Comparison of ENCODE assay signal across 8 cellular contexts in genomic region chr9:137445275-137445807, GRCh38. TPM values are rescaled to one million over a fixed set of nuclear protein-coding genes. Genes with fewer than 3 reads are reported as not detected.
DNase-seq lines count a peak whose midpoint lies in the region; ATAC-seq and TF ChIP-seq lines count a peak whose summit lies in the region.

No MANE protein-coding gene starts in this region.

- peak; percentile 64 for ATAC-seq in RWPE2 (ENCODE audit: low read depth)
- peak; percentile 84 for ATAC-seq in foreskin keratinocyte

- H3K27me3 Mint-ChIP-seq in activated T-helper 2 cell treated with anti-CD3 and anti-CD28 coated beads, Interferon-gamma antibody, Interleukin-2, Interleukin-4, amounts not matched to agents 10 μg/mL and 5 μg/mL and 100 μg/mL, durations not matched to agents 14 hours and 24 hours and 36 hours (ENCODE audit: low read depth): peaks cover 11% of the 10 kb centered on the region

- H3K27ac ChIP-seq in RWPE2 (ENCODE audit: poor library complexity, severe bottlenecking): no peak overlapping the region
- no peak overlapping the region for H3K27ac ChIP-seq in foreskin keratinocyte
- H3K27ac ChIP-seq in parathyroid adenoma: no peak overlapping the region
- H3K27ac ChIP-seq in transverse colon: no peak overlapping the region

- peak; percentile 77 for TF ChIP-seq RAD21 in Ishikawa (IDR thresholded peaks at IDR 0.05; ENCODE audit: low read depth)

- TF ChIP-seq EP300 in Ishikawa (IDR thresholded peaks at IDR 0.05; ENCODE audit: borderline replicate concordance): no peak
- no peak for TF ChIP-seq EP300 in transverse colon (IDR thresholded peaks at IDR 0.05; ENCODE audit: low read depth)

- no peak overlapping the region for H3K4me3 Mint-ChIP-seq in activated T-helper 2 cell treated with anti-CD3 and anti-CD28 coated beads, Interferon-gamma antibody, Interleukin-2, Interleukin-4, amounts not matched to agents 10 μg/mL and 5 μg/mL and 100 μg/mL, durations not matched to agents 14 hours and 24 hours and 36 hours (ENCODE audit: low read depth)

- no peaks in the 10 kb centered on the region for H3K79me2 ChIP-seq in parathyroid adenoma

- H2AFZ ChIP-seq in parathyroid adenoma: no peak overlapping the region

- no peaks in the 10 kb centered on the region for H3K36me3 ChIP-seq in RWPE2 (ENCODE audit: low read depth)
- no peaks in the 10 kb centered on the region for H3K36me3 ChIP-seq in parathyroid adenoma (ENCODE audit: control insufficient read depth, insufficient read depth, low read length)
- no peaks in the 10 kb centered on the region for H3K36me3 ChIP-seq in transverse colon

- H3K27ac Mint-ChIP-seq in activated T-helper 2 cell treated with anti-CD3 and anti-CD28 coated beads, Interferon-gamma antibody, Interleukin-2, Interleukin-4, amounts not matched to agents 10 μg/mL and 5 μg/mL and 100 μg/mL, durations not matched to agents 14 hours and 24 hours and 36 hours: no peak overlapping the region

- H3K4me1 ChIP-seq in RWPE2 (ENCODE audit: insufficient read depth, poor library complexity, severe bottlenecking) (peaks cover 4% of the 10 kb centered on the region), foreskin keratinocyte (no peaks in the 10 kb centered on the region), parathyroid adenoma (no peaks in the 10 kb centered on the region), transverse colon (peaks cover 8 to 24% (median 17%) of the 10 kb centered on the region in 4 donors)

- peak; percentile 16 to 47 for DNase-seq in NCI-H446 (lab: John Stamatoyannopoulos, UW)
- DNase-seq in NCI-H446 treated with DMSO at 0.1 percent for 48 hours (lab: John Stamatoyannopoulos, UW): no peak
- DNase-seq in RWPE2 (ENCODE audit: low spot score): no peak
- DNase-seq in activated T-helper 2 cell treated with anti-CD3 and anti-CD28 coated beads, Interferon-gamma antibody, Interleukin-2, Interleukin-4, amounts not matched to agents 10 μg/mL and 5 μg/mL and 100 μg/mL, durations not matched to agents 14 hours and 24 hours and 36 hours (ENCODE audit: low spot score): peak; percentile 80
- peak; percentile 45 to 76 for DNase-seq in foreskin keratinocyte
- DNase-seq in transverse colon: peak; percentile 87

- no peaks in the 10 kb centered on the region for H3K9me3 ChIP-seq in RWPE2 (ENCODE audit: severe bottlenecking)
- H3K9me3 ChIP-seq in parathyroid adenoma (ENCODE audit: control insufficient read depth, low read length): no peaks in the 10 kb centered on the region
- no peaks in the 10 kb centered on the region for H3K9me3 ChIP-seq in transverse colon

- intact Hi-C loops in activated T-helper 2 cell treated with anti-CD3 and anti-CD28 coated beads, Interferon-gamma antibody, Interleukin-2, Interleukin-4, amounts not matched to agents 10 μg/mL and 5 μg/mL and 100 μg/mL, durations not matched to agents 14 hours and 24 hours and 36 hours (cut with micrococcal nuclease): loop anchor here (2.0 kb wide), 1 partner anchor 23 kb away; the partner anchor contains the start of genes EXD3 and NOXA1
- intact Hi-C loops in transverse colon (cut with DNase I; ENCODE audit: low total_unique reads): no loop called here

- H3K9me3 Mint-ChIP-seq in activated T-helper 2 cell treated with anti-CD3 and anti-CD28 coated beads, Interferon-gamma antibody, Interleukin-2, Interleukin-4, amounts not matched to agents 10 μg/mL and 5 μg/mL and 100 μg/mL, durations not matched to agents 14 hours and 24 hours and 36 hours: no peaks in the 10 kb centered on the region

- peaks cover 22% of the 10 kb centered on the region for H3K36me3 Mint-ChIP-seq in activated T-helper 2 cell treated with anti-CD3 and anti-CD28 coated beads, Interferon-gamma antibody, Interleukin-2, Interleukin-4, amounts not matched to agents 10 μg/mL and 5 μg/mL and 100 μg/mL, durations not matched to agents 14 hours and 24 hours and 36 hours (ENCODE audit: low read depth)

- H3K4me3 ChIP-seq in RWPE2 (ENCODE audit: severe bottlenecking) (no peak overlapping the region), parathyroid adenoma (ENCODE audit: low read depth, low read length) (no peak overlapping the region), transverse colon (no peak overlapping the region)

- H3K4me1 Mint-ChIP-seq in activated T-helper 2 cell treated with anti-CD3 and anti-CD28 coated beads, Interferon-gamma antibody, Interleukin-2, Interleukin-4, amounts not matched to agents 10 μg/mL and 5 μg/mL and 100 μg/mL, durations not matched to agents 14 hours and 24 hours and 36 hours (ENCODE audit: low read depth): peaks cover 13% of the 10 kb centered on the region

- 11 to 17% methylated on average over 4 to 14 of the region's 14 CpGs for WGBS in transverse colon (ENCODE audit: low coverage in 1 of 2), 2 donors

- in situ Hi-C loops in transverse colon (cut with MboI; ENCODE audit: low pct_ligation_motif_present in 1 of 4, low pct_unique_long_range_greater_than_20kb in 1 of 4, low sequenced_read_pairs in 3 of 4): no loop called here

- H3K9ac ChIP-seq in parathyroid adenoma: no peak overlapping the region

- H3K4me2 ChIP-seq in parathyroid adenoma (ENCODE audit: low read length): no peak overlapping the region

- peak; percentile 90 for TF ChIP-seq CTCF in RWPE2 (IDR thresholded peaks at IDR 0.05; ENCODE audit: poor library complexity, severe bottlenecking)
- peak; percentile 95 for TF ChIP-seq CTCF in foreskin keratinocyte (conservative IDR thresholded peaks at IDR 0.05)
- peak; percentile 63 for TF ChIP-seq CTCF in parathyroid adenoma (IDR thresholded peaks at IDR 0.05)
- TF ChIP-seq CTCF in transverse colon (IDR thresholded peaks at IDR 0.05): peak; percentile 73 to 92 (median 86)

- TF ChIP-seq POLR2A in transverse colon (IDR thresholded peaks at IDR 0.05): no peak

- no peaks in the 10 kb centered on the region for H3K27me3 ChIP-seq in RWPE2 (ENCODE audit: insufficient read depth, poor library complexity, severe bottlenecking)
- H3K27me3 ChIP-seq in foreskin keratinocyte: peaks cover 10% of the 10 kb centered on the region
- H3K27me3 ChIP-seq in parathyroid adenoma (ENCODE audit: control insufficient read depth, insufficient read depth, low read length): no peaks in the 10 kb centered on the region
- H3K27me3 ChIP-seq in transverse colon: peaks cover 28% of the 10 kb centered on the region

TF ChIP-seq in Ishikawa, 13 proteins besides CTCF, POLR2A, EP300 and RAD21 (continues in another document):
- TF ChIP-seq USF1 (IDR thresholded peaks at IDR 0.05) (no peak), YY1 (IDR thresholded peaks at IDR 0.05; ENCODE audit: low read depth) (no peak), CREB1 (IDR thresholded peaks at IDR 0.05; ENCODE audit: low read depth) (no peak), EGR1 (IDR thresholded peaks at IDR 0.05) (no peak)

RNA-seq across cellular contexts. Expression of gene ENTPD8, which starts 4.2 kb away (rescaled TPM):
- not detected in 2 replicates for total RNA-seq in activated T-helper 2 cell treated with anti-CD3 and anti-CD28 coated beads, Interferon-gamma antibody, Interleukin-2, Interleukin-4, amounts not matched to agents 10 μg/mL and 5 μg/mL and 100 μg/mL, durations not matched to agents 14 hours and 24 hours and 36 hours
- total RNA-seq in foreskin keratinocyte: not detected in 2 replicates
- polyA plus RNA-seq in foreskin keratinocyte: not detected in 2 replicates
- 100 to 1,000 TPM in 1 of 4 donors, 10 to 100 TPM in 3; 20.7 to 109 (median 63.8) TPM for total RNA-seq in transverse colon

RNA-seq across cellular contexts. Expression of gene NSMF, which starts 13.8 kb away (rescaled TPM):
- total RNA-seq in activated T-helper 2 cell treated with anti-CD3 and anti-CD28 coated beads, Interferon-gamma antibody, Interleukin-2, Interleukin-4, amounts not matched to agents 10 μg/mL and 5 μg/mL and 100 μg/mL, durations not matched to agents 14 hours and 24 hours and 36 hours: 56.1 and 57.6 TPM in 2 replicates
- total RNA-seq in foreskin keratinocyte (28.9 and 29.1 TPM in 2 replicates), transverse colon (100 to 1,000 TPM in 1 of 4 donors, 10 to 100 TPM in 3; 44.6 to 130 (median 55.2) TPM)
- polyA plus RNA-seq in foreskin keratinocyte: 30.5 and 31.9 TPM in 2 replicates

RNA-seq across cellular contexts. Expression of gene NOXA1, which starts 22.1 kb away (rescaled TPM):
- total RNA-seq in activated T-helper 2 cell treated with anti-CD3 and anti-CD28 coated beads, Interferon-gamma antibody, Interleukin-2, Interleukin-4, amounts not matched to agents 10 μg/mL and 5 μg/mL and 100 μg/mL, durations not matched to agents 14 hours and 24 hours and 36 hours: 0.39 and 0.46 TPM in 2 replicates
- 0.39 and 0.88 TPM in 2 replicates for total RNA-seq in foreskin keratinocyte
- polyA plus RNA-seq in foreskin keratinocyte: 0.50 and 0.91 TPM in 2 replicates
- total RNA-seq in transverse colon: 10 to 100 TPM; 19.7 to 53.9 (median 40.8) TPM

RNA-seq across cellular contexts. Expression of gene EXD3, which starts 22.4 kb away (rescaled TPM):
- total RNA-seq in activated T-helper 2 cell treated with anti-CD3 and anti-CD28 coated beads, Interferon-gamma antibody, Interleukin-2, Interleukin-4, amounts not matched to agents 10 μg/mL and 5 μg/mL and 100 μg/mL, durations not matched to agents 14 hours and 24 hours and 36 hours: 6.8 and 8.0 TPM in 2 replicates
- total RNA-seq in foreskin keratinocyte: 4.5 and 5.5 TPM in 2 replicates
- 6.8 and 8.1 TPM in 2 replicates for polyA plus RNA-seq in foreskin keratinocyte
- total RNA-seq in transverse colon: 100 to 1,000 TPM in 1 of 4 donors, 10 to 100 TPM in 3; 47.6 to 228 (median 74.2) TPM

Comparison
In these comparisons a context has a peak if more than half of its experiments do, and no peak if none do; other contexts are left out.
1. DNase-seq: peak in NCI-H446 (2 of 2), activated T-helper 2 cell treated with anti-CD3 and anti-CD28 coated beads, Interferon-gamma antibody, Interleukin-2, Interleukin-4, amounts not matched to agents 10 μg/mL and 5 μg/mL and 100 μg/mL, durations not matched to agents 14 hours and 24 hours and 36 hours (single experiment), foreskin keratinocyte (2 of 2) and transverse colon (single experiment); none in NCI-H446 treated with DMSO at 0.1 percent for 48 hours (single experiment) and RWPE2 (single experiment).
2. RNA of gene ENTPD8, which starts 4.2 kb away (total RNA-seq): 20.7 to 109 TPM in transverse colon; not detected in activated T-helper 2 cell treated with anti-CD3 and anti-CD28 coated beads, Interferon-gamma antibody, Interleukin-2, Interleukin-4, amounts not matched to agents 10 μg/mL and 5 μg/mL and 100 μg/mL, durations not matched to agents 14 hours and 24 hours and 36 hours and not detected in foreskin keratinocyte; every median in the first group is over 10 times any median in the second.
3. RNA of gene NOXA1, which starts 22.1 kb away (total RNA-seq): 19.7 to 53.9 TPM in transverse colon; 0.39 to 0.46 TPM in activated T-helper 2 cell treated with anti-CD3 and anti-CD28 coated beads, Interferon-gamma antibody, Interleukin-2, Interleukin-4, amounts not matched to agents 10 μg/mL and 5 μg/mL and 100 μg/mL, durations not matched to agents 14 hours and 24 hours and 36 hours and 0.39 to 0.88 TPM in foreskin keratinocyte; every median in the first group is over 10 times any median in the second.
4. Peak in every context shown above with its lines, with median percentiles within 50 percentile points of each other: CTCF ChIP-seq.